ENCODE assay signal across 1 cellular context in the genomic region with DNA sequence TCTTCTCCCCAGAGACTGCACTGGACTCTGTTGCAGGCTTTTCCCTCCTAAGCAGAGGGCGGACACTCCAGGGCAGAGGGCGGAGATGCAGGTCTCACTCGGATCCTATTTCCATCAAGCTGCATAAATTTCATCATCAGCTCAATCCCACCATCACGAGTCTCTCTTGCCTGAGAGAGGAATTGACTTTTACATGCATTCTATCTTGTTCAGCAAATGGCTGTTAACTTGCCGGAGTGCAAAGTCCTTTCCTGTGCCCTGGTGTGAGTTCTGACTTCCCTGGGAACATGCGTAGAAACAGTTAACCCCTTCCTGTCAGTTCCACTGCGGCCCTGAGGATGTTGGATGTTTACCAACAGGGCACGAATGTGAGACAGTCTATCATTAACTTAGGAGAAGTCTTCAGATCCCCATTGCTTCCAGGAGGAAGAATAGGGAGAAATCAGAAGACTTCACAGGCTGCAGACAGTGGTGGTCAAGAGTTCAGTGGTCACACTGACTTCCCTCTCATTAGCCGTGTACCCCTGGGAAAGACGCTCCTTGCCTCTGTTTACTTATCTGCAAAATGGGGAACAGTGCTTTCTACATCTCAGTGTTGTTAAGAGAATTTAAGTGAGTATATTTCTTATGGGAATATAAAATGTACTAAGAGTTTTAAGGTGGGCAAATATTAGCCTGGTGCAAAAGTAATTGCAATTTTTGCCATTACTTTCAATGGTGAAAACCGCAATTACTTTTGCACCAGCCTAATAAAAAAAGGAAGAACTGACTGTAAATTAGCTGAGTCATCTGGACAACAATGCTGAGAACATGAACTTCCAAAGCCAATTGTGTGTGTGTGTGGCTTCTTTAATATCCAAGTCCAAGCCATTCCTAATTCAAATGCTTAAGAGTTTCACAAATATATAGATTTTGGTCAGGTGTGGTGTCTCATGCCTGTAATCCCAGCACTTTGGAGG.
TF ChIP-seq lines count a peak whose summit lies in the region.

No MANE protein-coding gene starts in this region.

TF ChIP-seq in H1, 55 proteins besides CTCF, POLR2A, EP300 and RAD21:
- TF ChIP-seq KDM1A (IDR thresholded peaks at IDR 0.05; ENCODE audit: borderline replicate concordance, low read length) (peak; percentile 67; the same call in 1 of the 2 replicates), ASH2L (IDR thresholded peaks at IDR 0.05; ENCODE audit: low read length) (no peak), CEBPB (IDR thresholded peaks at IDR 0.05; ENCODE audit: low read depth, low read length) (peak; percentile 52; the same call in 1 of the 2 replicates)
